In genomic region chr5:174840435-174840834, GRCh38 we compare ENCODE assay signal across 15 cellular contexts.
A peak's percentile ranks its signal among the peaks of the same experiment; 100 is the strongest.
DNase-seq lines count a peak whose midpoint lies in the region; ATAC-seq and TF ChIP-seq lines count a peak whose summit lies in the region.
"Had no signal": no experiment of that assay in that cellular context is flagged by ENCODE, and none has a peak within 500 bp of the region (broad histone marks: within the 10 kb centered on the region; RNA-seq: fewer than 3 reads in every experiment).

No MANE protein-coding gene starts in this region.

- no peak for ATAC-seq in GM23338
- ATAC-seq in WTC11: no peak

- H3K4me1 Mint-ChIP-seq in GM23338: peaks cover 15% of the 10 kb centered on the region
- peaks cover 14% of the 10 kb centered on the region for H3K4me1 Mint-ChIP-seq in WTC11
- H3K4me1 Mint-ChIP-seq in H9: peaks cover 20 to 21% of the 10 kb centered on the region in 2 experiments
- H3K4me1 Mint-ChIP-seq: B cell; CD8-positive, alpha-beta memory T cell had no signal

- H3K79me2 ChIP-seq in GM23338 (replicated peaks; ENCODE audit: insufficient read depth) (no peaks in the 10 kb centered on the region), H9 (ENCODE audit: insufficient read depth, low read length) (no peaks in the 10 kb centered on the region)

- TF ChIP-seq CTCF in GM23338 (conservative IDR thresholded peaks at IDR 0.05; ENCODE audit: low read depth in 2 of 2) (no peak), fibroblast of villous mesenchyme (IDR thresholded peaks at IDR 0.05; ENCODE audit: insufficient read depth, low read depth, low read length) (no peak), sigmoid colon (IDR thresholded peaks at IDR 0.05) (no peak), WTC11 (IDR thresholded peaks at IDR 0.05) (no peak), H9 (conservative IDR thresholded peaks at IDR 0.05) (no peak)

- H3K4ac ChIP-seq in H9 (ENCODE audit: low read depth, low read length): no peak overlapping the region

- no peak overlapping the region for H2BK15ac ChIP-seq in H9 (ENCODE audit: low read depth, low read length)

- no peak overlapping the region for H2BK5ac ChIP-seq in H9 (ENCODE audit: insufficient read length, low read length)

- no peaks in the 10 kb centered on the region for H3K9me3 ChIP-seq in sigmoid colon
- H3K9me3 ChIP-seq in H9 (ENCODE audit: control insufficient read depth, low read depth, low read length): no peaks in the 10 kb centered on the region
- H3K9me3 ChIP-seq: HAP-1 had no signal

- H4K8ac ChIP-seq in H9 (replicated peaks; ENCODE audit: insufficient read length, low read depth, low read length): no peak overlapping the region

- H3K27ac Mint-ChIP-seq in GM23338: no peak overlapping the region
- H3K27ac Mint-ChIP-seq in WTC11: no peak overlapping the region
- H3K27ac Mint-ChIP-seq in H9: no peak overlapping the region
- H3K27ac Mint-ChIP-seq: B cell; CD4-positive, alpha-beta T cell; CD8-positive, alpha-beta memory T cell; HFFc6 had no signal

- TF ChIP-seq EP300 in sigmoid colon (IDR thresholded peaks at IDR 0.05): no peak

- no peak overlapping the region for H3K18ac ChIP-seq in H9 (ENCODE audit: insufficient read length, low read depth, low read length)

- H4K91ac ChIP-seq in H9 (ENCODE audit: insufficient read length, low read depth, low read length): no peak overlapping the region

- no peak overlapping the region for H3K4me3 Mint-ChIP-seq in GM23338
- no peak overlapping the region for H3K4me3 Mint-ChIP-seq in WTC11
- H3K4me3 Mint-ChIP-seq in H9: no peak overlapping the region
- H3K4me3 Mint-ChIP-seq: B cell; CD4-positive, alpha-beta T cell; CD8-positive, alpha-beta memory T cell; HFFc6 had no signal

- H2BK20ac ChIP-seq in H9 (ENCODE audit: low read depth, low read length, poor library complexity, severe bottlenecking): no peak overlapping the region

- no peaks in the 10 kb centered on the region for H3K4me1 ChIP-seq in GM23338 (ENCODE audit: insufficient read depth)
- peaks cover 0 to 39% (median 16%) of the 10 kb centered on the region in 4 donors for H3K4me1 ChIP-seq in sigmoid colon
- no peaks in the 10 kb centered on the region for H3K4me1 ChIP-seq in H9 (ENCODE audit: insufficient read depth, low read length)
- H3K4me1 ChIP-seq: BLaER1, HAP-1 had no signal

- H3K9me2 ChIP-seq in GM23338 (ENCODE audit: insufficient read depth): peaks cover 6% of the 10 kb centered on the region; the same call in 1 of the 2 replicates

- CTCF ChIA-PET in WTC11 (lab: Charles Lee): interaction anchor here (1.5 kb wide), 1 partner anchor 95 kb away, joined by 3 read pairs; no protein-coding TSS in a partner anchor

- H2AFZ ChIP-seq in GM23338 (0 out of 2 replicates have a peak overlapping the region, but pooled peaks have one; percentile 43), H9 (ENCODE audit: low read length) (no peak overlapping the region)

- DNase-seq in GM23338 (ENCODE audit: low spot score) (no peak), fibroblast of villous mesenchyme (ENCODE audit: low read depth) (peak; percentile 13), sigmoid colon (peak; percentile 68), CD1c-positive myeloid dendritic cell (ENCODE audit: extremely low spot score) (no peak), WTC11 (ENCODE audit: low spot score) (no peak), H9 (no peak)
- DNase-seq: CD4-positive, alpha-beta T cell; CD8-positive, alpha-beta memory T cell; DND-41; HFFc6 had no signal

- H2AK5ac ChIP-seq in H9 (ENCODE audit: insufficient read length, low read length): no peak overlapping the region

- H3K4me2 ChIP-seq in GM23338 (no peak overlapping the region), H9 (ENCODE audit: insufficient read depth, insufficient read length, low read length) (no peak overlapping the region)
- H3K4me2 ChIP-seq: BLaER1 had no signal

- H4K20me1 ChIP-seq in GM23338 (replicated peaks; ENCODE audit: insufficient read depth) (no peaks in the 10 kb centered on the region), H9 (ENCODE audit: control insufficient read depth, insufficient read depth, insufficient read length) (no peaks in the 10 kb centered on the region)
- H4K20me1 ChIP-seq: BLaER1 had no signal

- H3K56ac ChIP-seq in H9 (ENCODE audit: insufficient read length, low read depth, low read length): no peak overlapping the region

- H3K27ac ChIP-seq in GM23338 (ENCODE audit: low read depth) (no peak overlapping the region), sigmoid colon (peak overlapping the region; percentile 3 to 61 (median 11)), H9 (ENCODE audit: insufficient read length, low read depth, low read length) (no peak overlapping the region)
- H3K27ac ChIP-seq: 22Rv1, BLaER1, C4-2B had no signal

- peaks cover 6% of the 10 kb centered on the region; the same call in 2 of the 3 replicates for H3K9me3 Mint-ChIP-seq in GM23338
- peaks cover 14% of the 10 kb centered on the region for H3K9me3 Mint-ChIP-seq in WTC11
- H3K9me3 Mint-ChIP-seq in H9: peaks cover 2 to 3% of the 10 kb centered on the region in 2 experiments; a peak in 2 of 5 replicates
- H3K9me3 Mint-ChIP-seq: CD4-positive, alpha-beta T cell had no signal

- no peak overlapping the region for H3K9ac ChIP-seq in H9 (ENCODE audit: extremely low read depth, insufficient read length, low read length)
- H3K9ac ChIP-seq: BLaER1 had no signal

- no peaks in the 10 kb centered on the region for H3K36me3 ChIP-seq in GM23338 (ENCODE audit: insufficient read depth)
- H3K36me3 ChIP-seq in sigmoid colon: no peaks in the 10 kb centered on the region
- H3K36me3 ChIP-seq: BLaER1, HAP-1 had no signal

- H2BK120ac ChIP-seq in H9 (ENCODE audit: low read depth, low read length, poor library complexity, severe bottlenecking): no peak overlapping the region

- intact Hi-C loops in sigmoid colon (cut with DNase I): loop anchor here (5.0 kb wide), 1 partner anchor 97 kb away; no protein-coding TSS in a partner anchor

- H3K23me2 ChIP-seq in H9 (ENCODE audit: insufficient read length, low read depth, low read length, poor library complexity, severe bottlenecking): no peaks in the 10 kb centered on the region

- H3T11ph ChIP-seq in H9 (ENCODE audit: low read length): no peak overlapping the region

- H3K27me3 Mint-ChIP-seq in GM23338 (ENCODE audit: insufficient read depth, low read depth, poor library complexity): peaks cover 10% of the 10 kb centered on the region
- H3K27me3 Mint-ChIP-seq in WTC11 (ENCODE audit: low read depth): peaks cover 6% of the 10 kb centered on the region; the same call in 1 of the 2 replicates
- peaks cover 13% of the 10 kb centered on the region for H3K27me3 Mint-ChIP-seq in H9 (ENCODE audit: low read depth)
- H3K27me3 Mint-ChIP-seq: B cell had no signal

- no peaks in the 10 kb centered on the region for H3K27me3 ChIP-seq in GM23338 (ENCODE audit: insufficient read depth)
- H3K27me3 ChIP-seq in sigmoid colon: no peaks in the 10 kb centered on the region
- no peaks in the 10 kb centered on the region for H3K27me3 ChIP-seq in H9 (ENCODE audit: insufficient read depth, low read length)
- H3K27me3 ChIP-seq: BLaER1 had no signal

- TF ChIP-seq POLR2A in sigmoid colon (IDR thresholded peaks at IDR 0.05): no peak

- H3K14ac ChIP-seq in H9 (ENCODE audit: insufficient read depth, low read length): no peak overlapping the region

- POLR2A ChIA-PET in WTC11 (lab: Charles Lee): no interaction called here

- H3F3A ChIP-seq in GM23338 (replicated peaks; ENCODE audit: low read depth): no peaks in the 10 kb centered on the region

- H4K5ac ChIP-seq in H9 (ENCODE audit: insufficient read length, low read depth, low read length): no peak overlapping the region

- H2BK12ac ChIP-seq in H9 (ENCODE audit: insufficient read length, low read depth, low read length): no peak overlapping the region

- H3K36me3 Mint-ChIP-seq in GM23338 (ENCODE audit: low read depth) (0 out of 3 replicates have a peak, but pooled peaks cover 2% of the 10 kb centered on the region), WTC11 (no peaks in the 10 kb centered on the region), H9 (ENCODE audit: insufficient read depth in 1 of 3, low read depth in 3 of 3) (peaks cover 0 to 5% (median 0%) of the 10 kb centered on the region in 3 experiments; a peak in 2 of 7 replicates)
- H3K36me3 Mint-ChIP-seq: CD8-positive, alpha-beta memory T cell had no signal

- H3K79me1 ChIP-seq in H9 (ENCODE audit: insufficient read depth, low read depth, low read length, poor library complexity, severe bottlenecking): no peaks in the 10 kb centered on the region

- no peak overlapping the region for H3K4me3 ChIP-seq in GM23338
- H3K4me3 ChIP-seq in fibroblast of villous mesenchyme (ENCODE audit: low read depth, low read length): no peak overlapping the region
- H3K4me3 ChIP-seq in sigmoid colon: no peak overlapping the region
- H3K4me3 ChIP-seq: BLaER1, HAP-1 had no signal

- no peak overlapping the region for H3K23ac ChIP-seq in H9 (ENCODE audit: insufficient read length, low read depth, low read length)

- 60 to 77% methylated on average over 5 of the region's 5 CpGs for WGBS in sigmoid colon, 2 donors
- no CpG with 5 or more reads among the region's 5 CpGs for WGBS in H9 (ENCODE audit: extremely low coverage, insufficient read length, low lambda C conversion rate)

TF ChIP-seq in GM23338, 12 proteins besides CTCF, POLR2A, EP300 and RAD21 (continues in another document):
- TF ChIP-seq ZNF114 (CRISPR knock-in tag; IDR thresholded peaks at IDR 0.05) (no peak), NANOG (IDR thresholded peaks at IDR 0.05; ENCODE audit: borderline replicate concordance) (no peak)
- TF ChIP-seq, protein P1, sequence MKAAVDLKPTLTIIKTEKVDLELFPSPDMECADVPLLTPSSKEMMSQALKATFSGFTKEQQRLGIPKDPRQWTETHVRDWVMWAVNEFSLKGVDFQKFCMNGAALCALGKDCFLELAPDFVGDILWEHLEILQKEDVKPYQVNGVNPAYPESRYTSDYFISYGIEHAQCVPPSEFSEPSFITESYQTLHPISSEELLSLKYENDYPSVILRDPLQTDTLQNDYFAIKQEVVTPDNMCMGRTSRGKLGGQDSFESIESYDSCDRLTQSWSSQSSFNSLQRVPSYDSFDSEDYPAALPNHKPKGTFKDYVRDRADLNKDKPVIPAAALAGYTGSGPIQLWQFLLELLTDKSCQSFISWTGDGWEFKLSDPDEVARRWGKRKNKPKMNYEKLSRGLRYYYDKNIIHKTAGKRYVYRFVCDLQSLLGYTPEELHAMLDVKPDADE (IDR thresholded peaks at IDR 0.05): no peak

TF ChIP-seq in WTC11, 78 proteins besides CTCF, POLR2A, EP300 and RAD21:
- TF ChIP-seq ETV6 (CRISPR knock-in tag; IDR thresholded peaks at IDR 0.05) (no peak), GTF2I (CRISPR knock-in tag; conservative IDR thresholded peaks at IDR 0.05) (no peak), NR1H2 (CRISPR knock-in tag; IDR thresholded peaks at IDR 0.05) (no peak), GRHL2 (CRISPR knock-in tag; IDR thresholded peaks at IDR 0.05; ENCODE audit: insufficient replicate concordance, severe bottlenecking) (no peak), MXD4 (CRISPR knock-in tag; IDR thresholded peaks at IDR 0.05; ENCODE audit: borderline replicate concordance) (no peak)

Comparison
In these comparisons a context has a peak if more than half of its experiments do, and no peak if none do; other contexts are left out.
1. DNase-seq: peak in fibroblast of villous mesenchyme (single experiment) and sigmoid colon (single experiment); none in GM23338 (single experiment), CD1c-positive myeloid dendritic cell (single experiment), WTC11 (single experiment) and H9 (single experiment).
2. H3K27ac ChIP-seq: peak in sigmoid colon (4 of 4); none in GM23338 (single experiment) and H9 (single experiment).